ENCODE assay signal across 21 cellular contexts in genomic region chr9:34133436-34133949, GRCh38. TPM values are rescaled to one million over a fixed set of nuclear protein-coding genes. Genes with fewer than 3 reads are reported as not detected.
DNase-seq lines count a peak whose midpoint lies in the region; ATAC-seq, FAIRE-seq and TF ChIP-seq lines count a peak whose summit lies in the region.
"Had no signal": no experiment of that assay in that cellular context is flagged by ENCODE, and none has a peak within 500 bp of the region (broad histone marks: within the 10 kb centered on the region; RNA-seq: fewer than 3 reads in every experiment).

No MANE protein-coding gene starts in this region.

- no peak overlapping the region for H4K5ac ChIP-seq in H1 (ENCODE audit: insufficient read length, low read depth, low read length)

- H3K36me3 Mint-ChIP-seq in activated naive CD8-positive, alpha-beta T cell treated with anti-CD3 and anti-CD28 coated beads, Interleukin-2, amount 50 U/mL, for 24 hours (ENCODE audit: low read depth): no peaks in the 10 kb centered on the region
- H3K36me3 Mint-ChIP-seq in activated naive CD8-positive, alpha-beta T cell treated with anti-CD3 and anti-CD28 coated beads for 36 hours: no peaks in the 10 kb centered on the region
- H3K36me3 Mint-ChIP-seq: CD4-positive, CD25-positive, alpha-beta regulatory T cell; CD8-positive, alpha-beta T cell had no signal

- no peak overlapping the region for H3K4ac ChIP-seq in H1 (replicated peaks; ENCODE audit: insufficient read length, low read depth, low read length)

- no peaks in the 10 kb centered on the region for H4K20me1 ChIP-seq in H1 (replicated peaks in 1 of 2; ENCODE audit: control insufficient read depth in 1 of 2, insufficient read depth in 2 of 2, low read length in 2 of 2)
- H4K20me1 ChIP-seq: BLaER1 had no signal

- peak overlapping the region; percentile 79 for H4K8ac ChIP-seq in H1 (ENCODE audit: extremely low read depth, insufficient read depth, low read length)

- H4K91ac ChIP-seq in H1 (replicated peaks; ENCODE audit: insufficient read length, low read length): no peak overlapping the region

- H3K56ac ChIP-seq in H1 (replicated peaks; ENCODE audit: insufficient read length, low read depth, low read length): no peak overlapping the region

- H2BK120ac ChIP-seq in H1 (replicated peaks; ENCODE audit: low read depth, low read length): no peak overlapping the region

- H2BK5ac ChIP-seq in H1 (ENCODE audit: low read depth, low read length): no peak overlapping the region

- FAIRE-seq in H1 (lab: Jason Lieb, UNC): no peak
- FAIRE-seq in urothelium cell line (lab: Jason Lieb, UNC): peak; percentile 76
- FAIRE-seq: GM12878, H54 had no signal

- no peaks in the 10 kb centered on the region for H3K9me3 Mint-ChIP-seq in activated naive CD8-positive, alpha-beta T cell treated with anti-CD3 and anti-CD28 coated beads, Interleukin-2, amount 50 U/mL, for 24 hours
- H3K9me3 Mint-ChIP-seq in activated naive CD8-positive, alpha-beta T cell treated with anti-CD3 and anti-CD28 coated beads for 36 hours: no peaks in the 10 kb centered on the region
- H3K9me3 Mint-ChIP-seq: CD8-positive, alpha-beta T cell; HFFc6 had no signal

- H3K79me1 ChIP-seq in H1 (ENCODE audit: low read depth, low read length): no peaks in the 10 kb centered on the region

- in situ Hi-C loops in Panc1 (cut with HindIII; ENCODE audit: low pct_unique_long_range_greater_than_20kb, low sequenced_read_pairs): no loop called here

- WGBS in H1 (ENCODE audit: extremely low coverage in 1 of 2, insufficient coverage in 1 of 2, insufficient read length in 1 of 2, insufficient replicate concordance in 2 of 2, low coverage in 1 of 2, low lambda C conversion rate in 2 of 2, missing lambda C conversion rate in 1 of 2), 2 experiments: 93% methylated on average over 16 of the region's 16 CpGs; no CpG with 5 or more reads in 1 of the 2 experiments
- WGBS in psoas muscle, 3 donors: 87 to 92% (median 90%) methylated on average over 16 of the region's 16 CpGs

- no peaks in the 10 kb centered on the region for H3K27me3 ChIP-seq in Panc1 (ENCODE audit: control insufficient read depth, insufficient read depth, low read length)
- no peaks in the 10 kb centered on the region for H3K27me3 ChIP-seq in H1 (replicated peaks in 1 of 4; ENCODE audit: control insufficient read depth in 3 of 4, extremely low read depth in 1 of 4, insufficient read depth in 3 of 4, low read length in 3 of 4)
- no peaks in the 10 kb centered on the region for H3K27me3 ChIP-seq in psoas muscle (ENCODE audit: insufficient read depth in 3 of 3, low read length in 2 of 3)
- H3K27me3 ChIP-seq: BLaER1 had no signal

- no peak for ATAC-seq in activated naive CD8-positive, alpha-beta T cell treated with anti-CD3 and anti-CD28 coated beads, Interleukin-2, amount 50 U/mL, for 24 hours
- ATAC-seq in Panc1: peak; percentile 61; the same call in 1 of the 2 replicates
- no peak for ATAC-seq in psoas muscle
- ATAC-seq: CD8-positive, alpha-beta T cell; GM12878; GM23338 had no signal

- no peaks in the 10 kb centered on the region for H3K27me3 Mint-ChIP-seq in activated naive CD8-positive, alpha-beta T cell treated with anti-CD3 and anti-CD28 coated beads, Interleukin-2, amount 50 U/mL, for 24 hours
- H3K27me3 Mint-ChIP-seq in activated naive CD8-positive, alpha-beta T cell treated with anti-CD3 and anti-CD28 coated beads for 36 hours: no peaks in the 10 kb centered on the region
- H3K27me3 Mint-ChIP-seq: CD4-positive, CD25-positive, alpha-beta regulatory T cell had no signal

- no peaks in the 10 kb centered on the region for H3K9me3 ChIP-seq in Panc1 (ENCODE audit: control insufficient read depth, insufficient read depth, low read depth, low read length)
- peaks cover 3 to 6% of the 10 kb centered on the region in 2 experiments; a peak in 1 of 4 replicates for H3K9me3 ChIP-seq in H1 (ENCODE audit: insufficient read depth in 2 of 2, low read depth in 1 of 2, low read length in 1 of 2)
- H3K9me3 ChIP-seq in psoas muscle: no peaks in the 10 kb centered on the region
- H3K9me3 ChIP-seq: Caco-2, HAP-1 had no signal

- intact Hi-C loops in Panc1 (cut with micrococcal nuclease; ENCODE audit: unreplicated experiment) (no loop called here), psoas muscle (cut with DNase I) (no loop called here)

- H3K9ac ChIP-seq in H1 (replicated peaks in 1 of 4; ENCODE audit: extremely low read depth in 1 of 4, low read depth in 3 of 4, low read length in 3 of 4): no peak overlapping the region
- H3K9ac ChIP-seq: BLaER1 had no signal

- H2AFZ ChIP-seq in H1 (ENCODE audit: low read length): no peak overlapping the region
- H2AFZ ChIP-seq: GM23338 had no signal

- TF ChIP-seq POLR2A in H1 (IDR thresholded peaks at IDR 0.05; ENCODE audit: control extremely low read depth in 1 of 2, low read depth in 2 of 2, low read length in 2 of 2): no peak

- no peak for TF ChIP-seq CTCF in Panc1 (IDR thresholded peaks at IDR 0.05)
- no peak for TF ChIP-seq CTCF in H1 (IDR thresholded peaks at IDR 0.05; ENCODE audit: control extremely low read depth in 1 of 3, insufficient read depth in 1 of 3, low read depth in 1 of 3, low read length in 3 of 3)
- TF ChIP-seq CTCF in psoas muscle (IDR thresholded peaks at IDR 0.05): no peak

- CTCF ChIA-PET in Panc1 (lab: Charles Lee): no interaction called here
- CTCF ChIA-PET in H1 (lab: Charles Lee; ENCODE audit: partially characterized antibody): interaction anchor here (0.6 to 2.0 kb wide), 5 partner anchors 22 to 386 kb away, joined by 3 to 7 read pairs (median 4); no protein-coding TSS in a partner anchor

- no peak overlapping the region for H3K27ac ChIP-seq in Panc1 (ENCODE audit: low read length)
- H3K27ac ChIP-seq in H1 (ENCODE audit: low read depth, low read length): no peak overlapping the region
- H3K27ac ChIP-seq in psoas muscle: no peak overlapping the region
- H3K27ac ChIP-seq: C4-2B had no signal

- peaks cover 1% of the 10 kb centered on the region for H3K4me1 Mint-ChIP-seq in activated naive CD8-positive, alpha-beta T cell treated with anti-CD3 and anti-CD28 coated beads, Interleukin-2, amount 50 U/mL, for 24 hours
- H3K4me1 Mint-ChIP-seq in activated naive CD8-positive, alpha-beta T cell treated with anti-CD3 and anti-CD28 coated beads for 36 hours: no peaks in the 10 kb centered on the region
- H3K4me1 Mint-ChIP-seq: CD4-positive, CD25-positive, alpha-beta regulatory T cell had no signal

- no peak overlapping the region for H2BK20ac ChIP-seq in H1 (ENCODE audit: low read length)

- H3K4me3 ChIP-seq in Panc1 (ENCODE audit: low read depth in 2 of 2, low read length in 2 of 2): no peak overlapping the region
- no peak overlapping the region for H3K4me3 ChIP-seq in H1 (ENCODE audit: extremely low read depth in 1 of 4, insufficient read depth in 2 of 4, low read depth in 3 of 4, low read length in 4 of 4)
- H3K4me3 ChIP-seq in psoas muscle: no peak overlapping the region
- H3K4me3 ChIP-seq: BLaER1, GM12878, GM23338, HAP-1 had no signal

- POLR2A ChIA-PET in Panc1 (lab: Charles Lee): no interaction called here
- POLR2A ChIA-PET in H1 (lab: Charles Lee; ENCODE audit: partially characterized antibody): interaction anchor here (0.6 kb wide), 1 partner anchor 85 kb away, joined by 3 read pairs; the partner anchor contains the start of gene UBAP2

- H2AK5ac ChIP-seq in H1 (ENCODE audit: low read depth, low read length): no peak overlapping the region

- no peak overlapping the region for H3K4me3 Mint-ChIP-seq in activated naive CD8-positive, alpha-beta T cell treated with anti-CD3 and anti-CD28 coated beads, Interleukin-2, amount 50 U/mL, for 24 hours
- H3K4me3 Mint-ChIP-seq in activated naive CD8-positive, alpha-beta T cell treated with anti-CD3 and anti-CD28 coated beads for 36 hours: no peak overlapping the region
- H3K4me3 Mint-ChIP-seq: CD4-positive, CD25-positive, alpha-beta regulatory T cell; CD8-positive, alpha-beta T cell; GM23338; HFFc6 had no signal

- no peaks in the 10 kb centered on the region for H3K79me2 ChIP-seq in H1 (ENCODE audit: control insufficient read depth in 1 of 2, insufficient read depth in 2 of 2, low read length in 2 of 2)

- H3K27ac Mint-ChIP-seq in activated naive CD8-positive, alpha-beta T cell treated with anti-CD3 and anti-CD28 coated beads, Interleukin-2, amount 50 U/mL, for 24 hours: peak overlapping the region; percentile 31
- H3K27ac Mint-ChIP-seq in activated naive CD8-positive, alpha-beta T cell treated with anti-CD3 and anti-CD28 coated beads for 36 hours: no peak overlapping the region
- H3K27ac Mint-ChIP-seq: CD4-positive, CD25-positive, alpha-beta regulatory T cell; CD8-positive, alpha-beta T cell; GM23338; HFFc6 had no signal

- no peak for TF ChIP-seq EP300 in H1 (IDR thresholded peaks at IDR 0.05; ENCODE audit: borderline replicate concordance in 1 of 2, low read depth in 2 of 2, low read length in 2 of 2)

- TF ChIP-seq RAD21 in H1 (IDR thresholded peaks at IDR 0.05 in 1 of 2, conservative IDR thresholded peaks at IDR 0.05 in 1 of 2; ENCODE audit: low read depth in 2 of 2, low read length in 2 of 2): no peak

- H3K23ac ChIP-seq in H1 (ENCODE audit: insufficient read length): no peak overlapping the region

- no peaks in the 10 kb centered on the region for H3K4me1 ChIP-seq in Panc1 (ENCODE audit: control insufficient read depth, insufficient read depth, low read length)
- H3K4me1 ChIP-seq in H1 (replicated peaks in 1 of 4; ENCODE audit: control insufficient read depth in 3 of 4, insufficient read depth in 4 of 4, low read length in 3 of 4): no peaks in the 10 kb centered on the region
- H3K4me1 ChIP-seq in psoas muscle: no peaks in the 10 kb centered on the region
- H3K4me1 ChIP-seq: Caco-2, HAP-1 had no signal

- H2BK12ac ChIP-seq in H1 (ENCODE audit: low read depth, low read length): no peak overlapping the region

- no peak overlapping the region for H3K4me2 ChIP-seq in H1 (ENCODE audit: insufficient read depth in 1 of 2, low read depth in 2 of 2, low read length in 2 of 2)
- H3K4me2 ChIP-seq: BLaER1, GM23338 had no signal

- H3K36me3 ChIP-seq in Panc1 (ENCODE audit: control insufficient read depth, insufficient read depth, low read length): no peaks in the 10 kb centered on the region
- H3K36me3 ChIP-seq in H1 (ENCODE audit: control insufficient read depth in 2 of 4, insufficient read depth in 4 of 4, low read length in 3 of 4): no peaks in the 10 kb centered on the region
- H3K36me3 ChIP-seq in psoas muscle (ENCODE audit: insufficient read depth in 1 of 2, low read depth in 1 of 2): no peaks in the 10 kb centered on the region
- H3K36me3 ChIP-seq: BLaER1, HAP-1 had no signal

- no peak for DNase-seq in activated naive CD8-positive, alpha-beta T cell treated with anti-CD3 and anti-CD28 coated beads, Interleukin-2, amount 50 U/mL, for 24 hours
- no peak for DNase-seq in activated naive CD8-positive, alpha-beta T cell treated with anti-CD3 and anti-CD28 coated beads for 36 hours
- DNase-seq in Panc1 (ENCODE audit: low read depth, low spot score): no peak
- no peak for DNase-seq in H1 (ENCODE audit: low read depth in 1 of 2, low spot score in 2 of 2)
- no peak for DNase-seq in urothelium cell line (ENCODE audit: low spot score)
- no peak for DNase-seq in DMS53 treated with DMSO at 0.1 percent for 48 hours (lab: John Stamatoyannopoulos, UW; ENCODE audit: unreplicated experiment)
- DNase-seq in psoas muscle: no peak
- DNase-seq: Caco-2; CD4-positive, CD25-positive, alpha-beta regulatory T cell; CD8-positive, alpha-beta T cell; DMS153; DMS79; EL; GDM1; HFFc6 had no signal

- H3K23me2 ChIP-seq in H1 (ENCODE audit: low read depth, low read length): no peaks in the 10 kb centered on the region

- H2BK15ac ChIP-seq in H1 (ENCODE audit: low read length): no peak overlapping the region

- no peak overlapping the region for H3K14ac ChIP-seq in H1 (ENCODE audit: insufficient read length)

- no TSS peak for BruUV-seq in Panc1 (replicated peaks; lab: Mats Ljungman, UMichigan)

- no peak overlapping the region for H3K18ac ChIP-seq in H1 (ENCODE audit: extremely low read depth, low read length)

RNA-seq across cellular contexts. Expression of gene DCAF12, which starts 7.0 kb away (rescaled TPM):
- total RNA-seq in activated naive CD8-positive, alpha-beta T cell treated with anti-CD3 and anti-CD28 coated beads for 36 hours: 10 to 100 TPM; 40.2 to 43.3 TPM
- total RNA-seq in Panc1 (2021; ENCODE audit: unreplicated experiment) (38.3 TPM), psoas muscle (10 to 100 TPM; 18.0 to 27.1 (median 23.3) TPM)
- 25.2 TPM for polyA plus RNA-seq in Panc1 (2012; ENCODE audit: insufficient read length)
- 27.5 and 29.2 TPM in 2 replicates for total RNA-seq in H1 (2021; fragmentation: NEBNext Ultra II Directional; extraction: Animal tissue kit (Norgen Biotek cat#: 25700))
- polyA plus RNA-seq in H1 (2011; rRNA removed) (18.6 and 22.7 TPM in 2 replicates), psoas muscle (10 to 100 TPM; 15.8 to 38.0 (median 18.1) TPM)
- polyA plus RNA-seq in H1 (2011; cell fraction: cytosol; rRNA removed): 20.5 TPM
- polyA plus RNA-seq in H1 (2011; cell fraction: nucleus; rRNA removed): 16.3 TPM
- polyA plus RNA-seq in H1 (2012, experiment 1 of 2): 17.7 to 24.9 TPM (median 18.5 TPM) in 4 replicates
- polyA plus RNA-seq in H1 (2012, experiment 2 of 2): 15.3 TPM
- 12.5 TPM for polyA plus RNA-seq in H1 (2013, experiment 1 of 2)
- polyA plus RNA-seq in H1 (2013, experiment 2 of 2): 12.9 TPM
- 71.0 and 87.5 TPM in 2 replicates for polyA minus RNA-seq in H1 (2011; rRNA and poly(A)+ RNA removed)
- 18.5 TPM for polyA minus RNA-seq in H1 (2011; cell fraction: cytosol; rRNA and poly(A)+ RNA removed)
- polyA minus RNA-seq in H1 (2011; cell fraction: nucleus; rRNA and poly(A)+ RNA removed): 28.2 TPM

RNA-seq across cellular contexts. Expression of gene UBAP1, which starts 45.4 kb away (rescaled TPM):
- 10 to 100 TPM; 36.8 to 37.1 TPM for total RNA-seq in activated naive CD8-positive, alpha-beta T cell treated with anti-CD3 and anti-CD28 coated beads for 36 hours
- total RNA-seq in Panc1 (2021; ENCODE audit: unreplicated experiment) (55.3 TPM), psoas muscle (100 to 1,000 TPM in 1 of 4 donors, 10 to 100 TPM in 3; 55.8 to 126 (median 73.4) TPM)
- polyA plus RNA-seq in Panc1 (2012; ENCODE audit: insufficient read length): 44.9 TPM
- total RNA-seq in H1 (2021; fragmentation: NEBNext Ultra II Directional; extraction: Animal tissue kit (Norgen Biotek cat#: 25700)): 31.3 and 32.4 TPM in 2 replicates
- polyA plus RNA-seq in H1 (2011; rRNA removed) (25.0 and 31.4 TPM in 2 replicates), psoas muscle (100 to 1,000 TPM in 1 of 3 donors, 10 to 100 TPM in 2; 89.6 to 203 (median 92.9) TPM)
- 29.6 TPM for polyA plus RNA-seq in H1 (2011; cell fraction: cytosol; rRNA removed)
- 21.9 TPM for polyA plus RNA-seq in H1 (2011; cell fraction: nucleus; rRNA removed)
- 24.5 to 29.0 TPM (median 25.6 TPM) in 4 replicates for polyA plus RNA-seq in H1 (2012, experiment 1 of 2)
- polyA plus RNA-seq in H1 (2012, experiment 2 of 2): 30.2 TPM
- polyA plus RNA-seq in H1 (2013, experiment 1 of 2): 18.6 TPM
- polyA plus RNA-seq in H1 (2013, experiment 2 of 2): 18.8 TPM
- 53.3 and 63.4 TPM in 2 replicates for polyA minus RNA-seq in H1 (2011; rRNA and poly(A)+ RNA removed)
- 25.0 TPM for polyA minus RNA-seq in H1 (2011; cell fraction: cytosol; rRNA and poly(A)+ RNA removed)
- polyA minus RNA-seq in H1 (2011; cell fraction: nucleus; rRNA and poly(A)+ RNA removed): 23.7 TPM
